12 cellular contexts compared by ENCODE assay signal in the genomic region with DNA sequence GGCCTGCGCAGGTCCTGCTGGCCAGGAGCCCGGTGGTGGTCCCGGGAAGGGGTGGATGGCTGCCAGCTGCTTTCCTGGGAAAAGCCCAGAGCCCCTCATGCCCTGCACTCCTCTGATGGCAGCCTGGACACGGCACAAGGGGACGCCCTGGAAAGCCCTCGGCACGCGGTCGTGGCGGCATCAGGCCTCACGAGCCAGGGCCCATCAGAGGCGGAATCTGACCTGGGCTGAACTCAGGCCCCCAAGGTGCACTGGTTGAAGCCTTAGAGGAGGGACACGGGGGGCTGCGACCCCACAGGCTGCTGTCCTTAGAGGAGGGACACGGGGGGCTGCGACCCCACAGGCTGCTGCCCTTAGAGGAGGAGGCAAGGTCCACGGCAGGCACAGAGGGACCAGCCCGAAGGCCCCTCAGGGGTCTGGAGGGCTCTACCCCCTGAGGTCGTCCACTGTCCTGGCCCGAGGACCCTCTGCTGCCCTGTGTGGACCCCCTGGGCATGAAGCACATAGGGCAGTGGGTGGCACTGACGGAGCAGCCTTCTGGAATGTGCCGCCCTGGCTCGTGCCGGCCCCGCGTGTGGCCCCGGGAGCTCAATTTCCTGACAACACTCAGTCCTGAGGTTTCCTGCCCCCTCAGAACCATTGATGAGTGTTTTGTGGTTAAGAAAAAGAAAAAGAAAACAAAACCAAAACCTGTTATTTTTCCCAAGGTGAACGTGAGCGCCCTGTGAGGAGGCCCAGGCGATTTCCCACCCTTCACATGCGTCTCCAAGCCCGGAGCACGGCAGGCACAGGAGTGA. TPM values are rescaled to one million over a fixed set of nuclear protein-coding genes. Genes with fewer than 3 reads are reported as not detected.
DNase-seq lines count a peak whose midpoint lies in the region; ATAC-seq and TF ChIP-seq lines count a peak whose summit lies in the region.
"Had no signal": no experiment of that assay in that cellular context is flagged by ENCODE, and none has a peak within 500 bp of the region (broad histone marks: within the 10 kb centered on the region; RNA-seq: fewer than 3 reads in every experiment).

No MANE protein-coding gene starts in this region.

- DNase-seq in SK-N-SH = no peak
- DNase-seq in activated CD8-positive, alpha-beta T cell treated with anti-CD3 and anti-CD28 coated beads for 36 hours = peak; percentile 73
- peak; percentile 16 to 23 (median 22) for DNase-seq in effector memory CD4-positive, alpha-beta T cell
- peak; percentile 34 to 37 for DNase-seq in stimulated activated CD8-positive, alpha-beta memory T cell treated with anti-CD3 and anti-CD28 coated beads, Interleukin-15, amount 100 ng/mL, for 48 hours (ENCODE audit: low read depth in 2 of 2)
- DNase-seq in GM13977 (ENCODE audit: low spot score) = no peak
- no peak for DNase-seq in GM19240 (ENCODE audit: insufficient read length, low spot score)
- DNase-seq: 8988T, left lung had no signal

- peaks cover 25% of the 10 kb centered on the region for H4K20me1 ChIP-seq in SK-N-SH (ENCODE audit: insufficient read depth)

- H3K27me3 Mint-ChIP-seq in activated CD8-positive, alpha-beta T cell treated with anti-CD3 and anti-CD28 coated beads for 36 hours = no peaks in the 10 kb centered on the region

- H3K79me2 ChIP-seq in SK-N-SH (ENCODE audit: insufficient read depth) = no peaks in the 10 kb centered on the region

- no peak overlapping the region for H3K4me2 ChIP-seq in SK-N-SH

- H3K4me1 Mint-ChIP-seq in activated CD8-positive, alpha-beta T cell treated with anti-CD3 and anti-CD28 coated beads for 36 hours (ENCODE audit: low read depth) = peaks cover 42% of the 10 kb centered on the region

- no peak for TF ChIP-seq CTCF in SK-N-SH (IDR thresholded peaks at IDR 0.05)
- no peak for TF ChIP-seq CTCF in activated CD8-positive, alpha-beta T cell treated with anti-CD3 and anti-CD28 coated beads for 36 hours (IDR thresholded peaks at IDR 0.05)
- TF ChIP-seq CTCF in GM13977 (IDR thresholded peaks at IDR 0.05; ENCODE audit: extremely low read depth, insufficient read depth, missing control alignments) = no peak

- no peak overlapping the region for H3K27ac ChIP-seq in SK-N-SH (ENCODE audit: low read depth in 2 of 2, low read length in 1 of 2)
- H3K27ac ChIP-seq in effector memory CD4-positive, alpha-beta T cell (ENCODE audit: insufficient read depth, low read length, poor library complexity, severe bottlenecking) = peak overlapping the region; percentile 58
- H3K27ac ChIP-seq: left lung, upper lobe of left lung had no signal

- in situ Hi-C loops in GM13977 (cut with MboI; ENCODE audit: low pct_unique_long_range_greater_than_20kb, low sequenced_read_pairs, unreplicated experiment) = no loop called here

- POLR2A ChIA-PET in SK-N-SH (lab: Yijun Ruan, JAX) = interaction anchor here (0.6 kb wide), 1 partner anchor 273 kb away, joined by 3 read pairs; no protein-coding TSS in a partner anchor
- POLR2A ChIA-PET in activated CD8-positive, alpha-beta T cell treated with anti-CD3 and anti-CD28 coated beads for 36 hours (lab: Charles Lee) = interaction anchor here (0.9 to 1.8 kb wide), 3 partner anchors 18 to 27 kb away, joined by 3 to 5 read pairs (median 4); a partner anchor contains a TSS

- no peak overlapping the region for H3K4me3 ChIP-seq in SK-N-SH (ENCODE audit: low read depth in 2 of 2, low read length in 1 of 2)
- H3K4me3 ChIP-seq in effector memory CD4-positive, alpha-beta T cell (ENCODE audit: insufficient read depth, low read depth, low read length, poor library complexity, severe bottlenecking) = peak overlapping the region; percentile 49
- H3K4me3 ChIP-seq: left lung, upper lobe of left lung had no signal

- TF ChIP-seq RAD21 in SK-N-SH (IDR thresholded peaks at IDR 0.05; ENCODE audit: low read length) = no peak

- 0 out of 4 replicates have a peak, but pooled peaks cover 0 to 3% of the 10 kb centered on the region in 2 experiments for H3K4me1 ChIP-seq in SK-N-SH (ENCODE audit: control insufficient read depth in 1 of 2, insufficient read depth in 2 of 2, low read depth in 1 of 2, low read length in 1 of 2)
- peaks cover 37% of the 10 kb centered on the region for H3K4me1 ChIP-seq in effector memory CD4-positive, alpha-beta T cell (ENCODE audit: control insufficient read depth, insufficient read depth, low read length, poor library complexity, severe bottlenecking)
- H3K4me1 ChIP-seq: left lung, upper lobe of left lung had no signal

- ATAC-seq in SK-N-SH treated with all-trans-retinoic acid at 6 μM for 48 hours (peak; percentile 14), HG02759 (IDR thresholded peaks at IDR 0.05; ENCODE audit: unreplicated experiment) (no peak)
- ATAC-seq in activated CD8-positive, alpha-beta T cell treated with anti-CD3 and anti-CD28 coated beads for 36 hours = peak; percentile 64

- no peak for TF ChIP-seq EP300 in SK-N-SH (IDR thresholded peaks at IDR 0.05; ENCODE audit: borderline replicate concordance in 1 of 2, low read depth in 1 of 2, low read length in 1 of 2)

- peak overlapping the region; percentile 67 for H3K27ac Mint-ChIP-seq in activated CD8-positive, alpha-beta T cell treated with anti-CD3 and anti-CD28 coated beads for 36 hours

- no peaks in the 10 kb centered on the region for H3K36me3 Mint-ChIP-seq in activated CD8-positive, alpha-beta T cell treated with anti-CD3 and anti-CD28 coated beads for 36 hours (ENCODE audit: low read depth)

- no peak overlapping the region for H3K9ac ChIP-seq in SK-N-SH

- H3K9me3 ChIP-seq in SK-N-SH = no peaks in the 10 kb centered on the region
- no peaks in the 10 kb centered on the region for H3K9me3 ChIP-seq in effector memory CD4-positive, alpha-beta T cell (ENCODE audit: control insufficient read depth, low read length)
- H3K9me3 ChIP-seq: left lung, upper lobe of left lung had no signal

- H3K9me2 ChIP-seq in SK-N-SH = no peaks in the 10 kb centered on the region

- H3K4me3 Mint-ChIP-seq in activated CD8-positive, alpha-beta T cell treated with anti-CD3 and anti-CD28 coated beads for 36 hours = peak overlapping the region; percentile 32

- intact Hi-C loops in activated CD8-positive, alpha-beta T cell treated with anti-CD3 and anti-CD28 coated beads for 36 hours (cut with micrococcal nuclease) = no loop called here

- H3K9me3 Mint-ChIP-seq in activated CD8-positive, alpha-beta T cell treated with anti-CD3 and anti-CD28 coated beads for 36 hours = no peaks in the 10 kb centered on the region

- 56% methylated on average over 21 of the region's 33 CpGs for WGBS in SK-N-SH (ENCODE audit: low lambda C conversion rate)

- H3F3A ChIP-seq in SK-N-SH (replicated peaks; ENCODE audit: insufficient read depth) = no peaks in the 10 kb centered on the region

- CTCF ChIA-PET in SK-N-SH (lab: Yijun Ruan, JAX) = no interaction called here
- CTCF ChIA-PET in activated CD8-positive, alpha-beta T cell treated with anti-CD3 and anti-CD28 coated beads for 36 hours (lab: Charles Lee) = interaction anchor here (1.0 kb wide), 1 partner anchor 39 kb away, joined by 4 read pairs; no protein-coding TSS in a partner anchor

- peaks cover 73% of the 10 kb centered on the region for H3K27me3 ChIP-seq in SK-N-SH (ENCODE audit: insufficient read depth)
- H3K27me3 ChIP-seq in effector memory CD4-positive, alpha-beta T cell (replicated peaks; ENCODE audit: control insufficient read depth, insufficient read depth, low read length, poor library complexity, severe bottlenecking) = no peaks in the 10 kb centered on the region
- H3K27me3 ChIP-seq: upper lobe of left lung had no signal

- no peak overlapping the region for H2AFZ ChIP-seq in SK-N-SH (ENCODE audit: low read depth)

- no peaks in the 10 kb centered on the region for H3K36me3 ChIP-seq in SK-N-SH (replicated peaks in 1 of 2; ENCODE audit: control insufficient read depth in 1 of 2, insufficient read depth in 2 of 2, low read length in 1 of 2)
- no peaks in the 10 kb centered on the region for H3K36me3 ChIP-seq in effector memory CD4-positive, alpha-beta T cell (ENCODE audit: control insufficient read depth, insufficient read depth, low read length)
- H3K36me3 ChIP-seq: left lung, upper lobe of left lung had no signal

TF ChIP-seq in SK-N-SH treated with all-trans-retinoic acid at 6 μM for 48 hours, 23 proteins besides CTCF, POLR2A, EP300 and RAD21 (continues in another document):
- no peak for TF ChIP-seq GLIS3 (CRISPR knock-in tag; IDR thresholded peaks at IDR 0.05)
- TF ChIP-seq, protein P1, sequence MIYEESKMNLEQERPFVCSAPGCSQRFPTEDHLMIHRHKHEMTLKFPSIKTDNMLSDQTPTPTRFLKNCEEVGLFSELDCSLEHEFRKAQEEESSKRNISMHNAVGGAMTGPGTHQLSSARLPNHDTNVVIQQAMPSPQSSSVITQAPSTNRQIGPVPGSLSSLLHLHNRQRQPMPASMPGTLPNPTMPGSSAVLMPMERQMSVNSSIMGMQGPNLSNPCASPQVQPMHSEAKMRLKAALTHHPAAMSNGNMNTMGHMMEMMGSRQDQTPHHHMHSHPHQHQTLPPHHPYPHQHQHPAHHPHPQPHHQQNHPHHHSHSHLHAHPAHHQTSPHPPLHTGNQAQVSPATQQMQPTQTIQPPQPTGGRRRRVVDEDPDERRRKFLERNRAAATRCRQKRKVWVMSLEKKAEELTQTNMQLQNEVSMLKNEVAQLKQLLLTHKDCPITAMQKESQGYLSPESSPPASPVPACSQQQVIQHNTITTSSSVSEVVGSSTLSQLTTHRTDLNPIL (CRISPR knock-in tag; IDR thresholded peaks at IDR 0.05; ENCODE audit: low read depth) = no peak
- TF ChIP-seq ZFP3 (CRISPR knock-in tag; IDR thresholded peaks at IDR 0.05) = no peak

TF ChIP-seq in SK-N-SH, 30 proteins besides CTCF, POLR2A, EP300 and RAD21 (continues in another document):
- TF ChIP-seq FOSL2 (IDR thresholded peaks at IDR 0.05; ENCODE audit: borderline replicate concordance, low read depth) = no peak

RNA-seq across cellular contexts. Expression of a gene that starts 22.2 kb away (rescaled TPM):
- not detected in 2 replicates for polyA plus RNA-seq in SK-N-SH (2012; rRNA removed)
- polyA plus RNA-seq in SK-N-SH (2012; cell fraction: cytosol; rRNA removed) = not detected in 2 replicates
- polyA plus RNA-seq in SK-N-SH (2012; cell fraction: nucleus; rRNA removed) = not detected in 2 replicates
- total RNA-seq in activated CD8-positive, alpha-beta T cell treated with anti-CD3 and anti-CD28 coated beads for 36 hours = 1 to 10 TPM; 1.6 to 2.1 TPM
- total RNA-seq: fibroblast of lung had no signal

RNA-seq across cellular contexts. Expression of a gene that starts 33.0 kb away (rescaled TPM):
- 5.7 and 8.2 TPM in 2 replicates for polyA plus RNA-seq in SK-N-SH (2012; rRNA removed)
- polyA plus RNA-seq in SK-N-SH (2012; cell fraction: cytosol; rRNA removed) = 3.0 and 5.1 TPM in 2 replicates
- polyA plus RNA-seq in SK-N-SH (2012; cell fraction: nucleus; rRNA removed) = 22.6 and 22.9 TPM in 2 replicates
- total RNA-seq in activated CD8-positive, alpha-beta T cell treated with anti-CD3 and anti-CD28 coated beads for 36 hours = 1 to 10 TPM; 8.7 to 9.7 TPM

Comparison
In these comparisons a context has a peak if more than half of its experiments do, and no peak if none do; other contexts are left out.
1. DNase-seq: peak in activated CD8-positive, alpha-beta T cell treated with anti-CD3 and anti-CD28 coated beads for 36 hours (single experiment), effector memory CD4-positive, alpha-beta T cell (3 of 3) and stimulated activated CD8-positive, alpha-beta memory T cell treated with anti-CD3 and anti-CD28 coated beads, Interleukin-15, amount 100 ng/mL, for 48 hours (2 of 2); none in SK-N-SH (single experiment), GM13977 (single experiment) and GM19240 (single experiment).